15 cellular contexts compared by ENCODE assay signal in the genomic region with DNA sequence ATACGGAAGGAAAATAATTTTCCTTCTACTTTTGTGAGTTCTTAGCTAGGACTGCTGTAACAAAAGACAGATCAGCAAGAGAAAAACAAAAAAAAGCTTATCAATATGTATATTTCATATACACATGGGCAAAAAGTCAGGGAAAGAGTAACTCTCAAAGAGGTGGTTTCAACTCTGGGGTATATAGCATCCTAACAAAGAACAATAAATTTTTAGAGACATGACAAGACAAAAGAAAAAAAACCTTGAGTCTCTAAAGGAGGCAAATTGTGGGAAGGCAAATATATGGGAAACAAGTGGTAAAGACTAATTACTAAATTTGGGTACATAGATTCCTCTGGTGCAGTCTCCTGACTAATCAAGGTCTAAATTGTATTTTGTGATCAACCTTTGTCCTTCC.
"Had no signal": no experiment of that assay in that cellular context is flagged by ENCODE, and none has a peak within 500 bp of the region (broad histone marks: within the 10 kb centered on the region; RNA-seq: fewer than 3 reads in every experiment).

No MANE protein-coding gene starts in this region.

- DNase-seq: effector memory CD8-positive, alpha-beta T cell; gastrocnemius medialis; heart right ventricle; hypothalamus; kidney glomerular epithelial cell; natural killer cell; right cardiac atrium; small intestine; stimulated activated CD4-positive, alpha-beta T cell treated with anti-CD3 and anti-CD28 coated beads, Interleukin-12 subunit alpha, Interleukin-12 subunit beta, amount 100 ng/mL, for 4 hours; stimulated activated naive CD4-positive, alpha-beta T cell; thyroid gland had no signal

- ATAC-seq: effector memory CD8-positive, alpha-beta T cell; gastrocnemius medialis; heart right ventricle; natural killer cell; right cardiac atrium had no signal

- H3K4me1 Mint-ChIP-seq: natural killer cell, neural crest cell had no signal

- H3K4me3 Mint-ChIP-seq: dendritic cell treated with granulocyte-macrophage colony-stimulating factor and Interleukin-4, amounts not matched to agents 40 ng/mL and 50 ng/mL, for 4 days; effector memory CD8-positive, alpha-beta T cell; natural killer cell; neural crest cell; type B pancreatic cell had no signal

- H3K36me3 Mint-ChIP-seq: natural killer cell had no signal

- H3K9me3 Mint-ChIP-seq: dendritic cell treated with granulocyte-macrophage colony-stimulating factor and Interleukin-4, amounts not matched to agents 40 ng/mL and 50 ng/mL, for 4 days; natural killer cell had no signal

- H3K27ac Mint-ChIP-seq: dendritic cell treated with granulocyte-macrophage colony-stimulating factor and Interleukin-4, amounts not matched to agents 40 ng/mL and 50 ng/mL, for 4 days; effector memory CD8-positive, alpha-beta T cell; natural killer cell; progenitor cell of endocrine pancreas; type B pancreatic cell had no signal
